In genomic region chr1:1374068-1374860, GRCh38 we compare ENCODE assay signal across 6 cellular contexts. TPM values are rescaled to one million over a fixed set of nuclear protein-coding genes. Genes with fewer than 3 reads are reported as not detected.
DNase-seq lines count a peak whose midpoint lies in the region; ATAC-seq and TF ChIP-seq lines count a peak whose summit lies in the region.

No MANE protein-coding gene starts in this region.

- peak overlapping the region; percentile 90 for H3K4me3 Mint-ChIP-seq in T-helper 1 cell treated with Interleukin-12 subunit alpha and Interleukin-12 subunit beta and Interleukin-4 antibody, amounts not matched to agents 30 μg/mL and 1 μg/mL, for 36 hours
- peak overlapping the region; percentile 89 for H3K4me3 Mint-ChIP-seq in activated naive CD8-positive, alpha-beta T cell treated with anti-CD3 and anti-CD28 coated beads for 36 hours

- DNase-seq in T-helper 1 cell (no peak), mucosa of descending colon (peak in 2 of 3 donors; percentile 50 to 74), NCI-H2196 (lab: John Stamatoyannopoulos, UW; ENCODE audit: unreplicated experiment) (no peak)
- no peak for DNase-seq in activated naive CD8-positive, alpha-beta T cell treated with anti-CD3 and anti-CD28 coated beads for 36 hours

- peak overlapping the region; percentile 98 for H3K4me3 ChIP-seq in mucosa of descending colon

- peaks cover 7% of the 10 kb centered on the region for H3K4me1 Mint-ChIP-seq in T-helper 1 cell treated with Interleukin-12 subunit alpha and Interleukin-12 subunit beta and Interleukin-4 antibody, amounts not matched to agents 30 μg/mL and 1 μg/mL, for 36 hours (ENCODE audit: low read depth)
- H3K4me1 Mint-ChIP-seq in activated naive CD8-positive, alpha-beta T cell treated with anti-CD3 and anti-CD28 coated beads for 36 hours, result peaks cover 21% of the 10 kb centered on the region

- H3K9me3 ChIP-seq in mucosa of descending colon, result no peaks in the 10 kb centered on the region

- H3K9me3 Mint-ChIP-seq in T-helper 1 cell treated with Interleukin-12 subunit alpha and Interleukin-12 subunit beta and Interleukin-4 antibody, amounts not matched to agents 30 μg/mL and 1 μg/mL, for 36 hours, result no peaks in the 10 kb centered on the region
- H3K9me3 Mint-ChIP-seq in activated naive CD8-positive, alpha-beta T cell treated with anti-CD3 and anti-CD28 coated beads for 36 hours, result no peaks in the 10 kb centered on the region

- intact Hi-C loops in mucosa of descending colon (cut with DNase I, micrococcal nuclease), result loop anchor here in 1 of 2 donors (2.0 kb wide), 1 partner anchor 21 kb away; no protein-coding TSS in a partner anchor

- H3K36me3 ChIP-seq in mucosa of descending colon (ENCODE audit: low read depth), result no peaks in the 10 kb centered on the region

- H3K27ac Mint-ChIP-seq in T-helper 1 cell treated with Interleukin-12 subunit alpha and Interleukin-12 subunit beta and Interleukin-4 antibody, amounts not matched to agents 30 μg/mL and 1 μg/mL, for 36 hours, result no peak overlapping the region
- peak overlapping the region; percentile 66 for H3K27ac Mint-ChIP-seq in activated naive CD8-positive, alpha-beta T cell treated with anti-CD3 and anti-CD28 coated beads for 36 hours

- ATAC-seq in mucosa of descending colon, result peak; percentile 10
- no peak for ATAC-seq in activated CD4-positive, CD25-positive, alpha-beta regulatory T cell treated with anti-CD3 and anti-CD28 coated beads, Interleukin-2, amount 50 U/mL, for 24 hours

- peaks cover 4% of the 10 kb centered on the region for H3K36me3 Mint-ChIP-seq in T-helper 1 cell treated with Interleukin-12 subunit alpha and Interleukin-12 subunit beta and Interleukin-4 antibody, amounts not matched to agents 30 μg/mL and 1 μg/mL, for 36 hours (ENCODE audit: low read depth)
- peaks cover 6% of the 10 kb centered on the region for H3K36me3 Mint-ChIP-seq in activated naive CD8-positive, alpha-beta T cell treated with anti-CD3 and anti-CD28 coated beads for 36 hours

- H3K4me1 ChIP-seq in mucosa of descending colon (ENCODE audit: low read depth), result peaks cover 26% of the 10 kb centered on the region

- TF ChIP-seq CTCF in mucosa of descending colon (IDR thresholded peaks at IDR 0.05), result no peak

- H3K27me3 Mint-ChIP-seq in T-helper 1 cell treated with Interleukin-12 subunit alpha and Interleukin-12 subunit beta and Interleukin-4 antibody, amounts not matched to agents 30 μg/mL and 1 μg/mL, for 36 hours (ENCODE audit: low read depth), result no peaks in the 10 kb centered on the region
- H3K27me3 Mint-ChIP-seq in activated naive CD8-positive, alpha-beta T cell treated with anti-CD3 and anti-CD28 coated beads for 36 hours, result no peaks in the 10 kb centered on the region

RNA-seq across cellular contexts. Expression of gene AURKAIP1, which starts 0.7 kb away (rescaled TPM):
- 100 to 1,000 TPM; 143 to 144 TPM for total RNA-seq in activated naive CD8-positive, alpha-beta T cell treated with anti-CD3 and anti-CD28 coated beads for 36 hours
- 100 to 1,000 TPM; 150 to 180 (median 177) TPM for total RNA-seq in mucosa of descending colon

RNA-seq across cellular contexts. Expression of gene MXRA8, which starts 15.9 kb away (rescaled TPM):
- total RNA-seq in activated naive CD8-positive, alpha-beta T cell treated with anti-CD3 and anti-CD28 coated beads for 36 hours, result under 1 TPM; 0.50 to 0.97 TPM
- total RNA-seq in mucosa of descending colon, result 10 to 100 TPM in 2 of 3 donors, 1 to 10 TPM in 1; 6.8 to 62.1 (median 20.8) TPM

RNA-seq across cellular contexts. Expression of gene CCNL2, which starts 24.9 kb away (rescaled TPM):
- 10 to 100 TPM; 91.6 to 92.2 TPM for total RNA-seq in activated naive CD8-positive, alpha-beta T cell treated with anti-CD3 and anti-CD28 coated beads for 36 hours
- total RNA-seq in mucosa of descending colon, result 100 to 1,000 TPM; 123 to 172 (median 151) TPM

RNA-seq across cellular contexts. Expression of gene DVL1, which starts 25.0 kb away (rescaled TPM):
- 10 to 100 TPM; 26.8 to 29.0 TPM for total RNA-seq in activated naive CD8-positive, alpha-beta T cell treated with anti-CD3 and anti-CD28 coated beads for 36 hours
- total RNA-seq in mucosa of descending colon, result 10 to 100 TPM; 51.7 to 95.3 (median 73.1) TPM

RNA-seq across cellular contexts. Expression of gene MRPL20, which starts 32.8 kb away (rescaled TPM):
- 100 to 1,000 TPM; 181 to 182 TPM for total RNA-seq in activated naive CD8-positive, alpha-beta T cell treated with anti-CD3 and anti-CD28 coated beads for 36 hours
- 100 to 1,000 TPM in 2 of 3 donors, 10 to 100 TPM in 1; 75.7 to 106 (median 105) TPM for total RNA-seq in mucosa of descending colon

Comparison
In these comparisons a context has a peak if more than half of its experiments do, and no peak if none do; other contexts are left out.
1. DNase-seq: peak in mucosa of descending colon (2 of 3); none in T-helper 1 cell (0 of 5), activated naive CD8-positive, alpha-beta T cell treated with anti-CD3 and anti-CD28 coated beads for 36 hours (single experiment) and NCI-H2196 (single experiment).